Comparison of ENCODE assay signal across 14 cellular contexts in genomic region chr2:33488178-33488690, GRCh38. TPM values are rescaled to one million over a fixed set of nuclear protein-coding genes. Genes with fewer than 3 reads are reported as not detected.
A peak's percentile ranks its signal among the peaks of the same experiment; 100 is the strongest.
DNase-seq lines count a peak whose midpoint lies in the region; ATAC-seq and TF ChIP-seq lines count a peak whose summit lies in the region.
"Had no signal": no experiment of that assay in that cellular context is flagged by ENCODE, and none has a peak within 500 bp of the region (broad histone marks: within the 10 kb centered on the region; RNA-seq: fewer than 3 reads in every experiment).

No MANE protein-coding gene starts in this region.

- H3K4me3 ChIP-seq in upper lobe of right lung (no peak overlapping the region), mesenchymal stem cell (ENCODE audit: insufficient read depth in 1 of 2, low read depth in 1 of 2, low read length in 2 of 2) (no peak overlapping the region)
- H3K4me3 ChIP-seq: Peyer's patch had no signal

- 100% methylated on average over 1 of the region's 2 CpGs for WGBS in mesenchymal stem cell

- H3K23ac ChIP-seq in mesenchymal stem cell (ENCODE audit: low read length in 2 of 2), result no peak overlapping the region

- H3K27me3 ChIP-seq in upper lobe of right lung (no peaks in the 10 kb centered on the region), mesenchymal stem cell (ENCODE audit: control insufficient read depth in 1 of 2, insufficient read depth in 1 of 2, low read length in 2 of 2) (no peaks in the 10 kb centered on the region)
- H3K27me3 ChIP-seq: Peyer's patch had no signal

- no peak for DNase-seq in natural killer cell treated with Interleukin-12 subunit alpha and Interleukin-12 subunit beta and Interleukin-15 and Interleukin-18, amount 100 ng/mL, for 72 hours (ENCODE audit: low spot score)
- DNase-seq in natural killer cell, result no peak
- DNase-seq in upper lobe of right lung, result no peak
- no peak for DNase-seq in endothelial cell (ENCODE audit: low spot score)
- DNase-seq in Right ventricle myocardium inferior (ENCODE audit: missing footprints), result no peak
- no peak for DNase-seq in mesenchymal stem cell
- DNase-seq: effector memory CD8-positive, alpha-beta T cell; naive thymus-derived CD4-positive, alpha-beta T cell; Peyer's patch had no signal

- H3K27me3 Mint-ChIP-seq in natural killer cell treated with Interleukin-12 subunit alpha and Interleukin-12 subunit beta and Interleukin-15 and Interleukin-18, amount 100 ng/mL, for 72 hours, result peaks cover 16 to 30% of the 10 kb centered on the region in 2 donors
- peaks cover 24 to 59% of the 10 kb centered on the region in 2 donors for H3K27me3 Mint-ChIP-seq in natural killer cell (ENCODE audit: low read depth in 2 of 2)
- peaks cover 4% of the 10 kb centered on the region for H3K27me3 Mint-ChIP-seq in endothelial cell (ENCODE audit: unreplicated experiment)
- H3K27me3 Mint-ChIP-seq: activated naive CD8-positive, alpha-beta T cell; effector memory CD8-positive, alpha-beta T cell had no signal

- H3K4me3 Mint-ChIP-seq in natural killer cell treated with Interleukin-12 subunit alpha and Interleukin-12 subunit beta and Interleukin-15 and Interleukin-18, amount 100 ng/mL, for 72 hours, result peak overlapping the region; percentile 65
- H3K4me3 Mint-ChIP-seq in natural killer cell, result no peak overlapping the region
- H3K4me3 Mint-ChIP-seq in endothelial cell (ENCODE audit: unreplicated experiment), result no peak overlapping the region
- H3K4me3 Mint-ChIP-seq: activated naive CD8-positive, alpha-beta T cell; effector memory CD8-positive, alpha-beta T cell; naive thymus-derived CD4-positive, alpha-beta T cell had no signal

- H2BK12ac ChIP-seq in mesenchymal stem cell (ENCODE audit: low read length in 2 of 2), result no peak overlapping the region

- H4K91ac ChIP-seq in mesenchymal stem cell (ENCODE audit: low read length), result no peak overlapping the region

- TF ChIP-seq CTCF in natural killer cell (IDR thresholded peaks at IDR 0.05) (no peak), upper lobe of right lung (IDR thresholded peaks at IDR 0.05) (no peak), endothelial cell (IDR thresholded peaks at IDR 0.05; ENCODE audit: unreplicated experiment) (no peak)

- H3K9ac ChIP-seq in mesenchymal stem cell (ENCODE audit: low read length), result no peak overlapping the region

- H2BK15ac ChIP-seq in mesenchymal stem cell (ENCODE audit: low read depth, poor library complexity, severe bottlenecking), result no peak overlapping the region

- no peak overlapping the region for H3K27ac ChIP-seq in upper lobe of right lung
- H3K27ac ChIP-seq in mesenchymal stem cell (ENCODE audit: low read length, poor library complexity, severe bottlenecking), result no peak overlapping the region
- H3K27ac ChIP-seq: HL-60, VCaP had no signal

- ATAC-seq in natural killer cell treated with Interleukin-12 subunit alpha and Interleukin-12 subunit beta and Interleukin-15 and Interleukin-18, amount 100 ng/mL, for 72 hours, result peak; percentile 48 to 71
- no peak for ATAC-seq in natural killer cell
- ATAC-seq in HG02588 (IDR thresholded peaks at IDR 0.05; ENCODE audit: unreplicated experiment), result peak; percentile 39
- peak; percentile 45 for ATAC-seq in HG03432 (IDR thresholded peaks at IDR 0.05; ENCODE audit: unreplicated experiment)
- no peak for ATAC-seq in upper lobe of right lung
- no peak for ATAC-seq in Right ventricle myocardium inferior
- ATAC-seq: effector memory CD8-positive, alpha-beta T cell; naive thymus-derived CD4-positive, alpha-beta T cell had no signal

- no peaks in the 10 kb centered on the region for H3K79me1 ChIP-seq in mesenchymal stem cell (replicated peaks; ENCODE audit: low read length, poor library complexity, severe bottlenecking)

- H3K27ac Mint-ChIP-seq in natural killer cell treated with Interleukin-12 subunit alpha and Interleukin-12 subunit beta and Interleukin-15 and Interleukin-18, amount 100 ng/mL, for 72 hours, result peak overlapping the region in 1 of 2 donors; percentile 71
- no peak overlapping the region for H3K27ac Mint-ChIP-seq in natural killer cell
- no peak overlapping the region for H3K27ac Mint-ChIP-seq in endothelial cell (ENCODE audit: unreplicated experiment)
- H3K27ac Mint-ChIP-seq: activated naive CD8-positive, alpha-beta T cell; effector memory CD8-positive, alpha-beta T cell; naive thymus-derived CD4-positive, alpha-beta T cell had no signal

- H2BK5ac ChIP-seq in mesenchymal stem cell (ENCODE audit: low read depth, low read length, poor library complexity, severe bottlenecking), result no peak overlapping the region

- peaks cover 3% of the 10 kb centered on the region for H3K9me3 Mint-ChIP-seq in natural killer cell treated with Interleukin-12 subunit alpha and Interleukin-12 subunit beta and Interleukin-15 and Interleukin-18, amount 100 ng/mL, for 72 hours
- H3K9me3 Mint-ChIP-seq in natural killer cell, result peaks cover 0 to 8% of the 10 kb centered on the region in 2 donors
- H3K9me3 Mint-ChIP-seq in endothelial cell (ENCODE audit: unreplicated experiment), result no peaks in the 10 kb centered on the region
- H3K9me3 Mint-ChIP-seq: effector memory CD8-positive, alpha-beta T cell had no signal

- no peak overlapping the region for H2BK120ac ChIP-seq in mesenchymal stem cell (ENCODE audit: low read depth, low read length)

- H3K36me3 ChIP-seq in upper lobe of right lung, result no peaks in the 10 kb centered on the region
- H3K36me3 ChIP-seq in mesenchymal stem cell (ENCODE audit: control insufficient read depth in 1 of 2, insufficient read depth in 2 of 2, low read depth in 1 of 2, low read length in 2 of 2), result no peaks in the 10 kb centered on the region
- H3K36me3 ChIP-seq: Peyer's patch had no signal

- H3K4me2 ChIP-seq in mesenchymal stem cell (ENCODE audit: low read length, poor library complexity, severe bottlenecking), result no peak overlapping the region

- H3K36me3 Mint-ChIP-seq in natural killer cell treated with Interleukin-12 subunit alpha and Interleukin-12 subunit beta and Interleukin-15 and Interleukin-18, amount 100 ng/mL, for 72 hours, result peaks cover 8% of the 10 kb centered on the region
- no peaks in the 10 kb centered on the region for H3K36me3 Mint-ChIP-seq in natural killer cell
- peaks cover 65% of the 10 kb centered on the region for H3K36me3 Mint-ChIP-seq in endothelial cell (ENCODE audit: low read depth, unreplicated experiment)

- no peak overlapping the region for H2AFZ ChIP-seq in mesenchymal stem cell (ENCODE audit: low read depth, low read length)

- H2AK5ac ChIP-seq in mesenchymal stem cell (ENCODE audit: low read length, severe bottlenecking), result no peak overlapping the region

- H4K8ac ChIP-seq in mesenchymal stem cell (ENCODE audit: low read length), result no peak overlapping the region

- H3K4me1 Mint-ChIP-seq in natural killer cell treated with Interleukin-12 subunit alpha and Interleukin-12 subunit beta and Interleukin-15 and Interleukin-18, amount 100 ng/mL, for 72 hours (ENCODE audit: low read depth in 2 of 2), result peaks cover 6 to 31% of the 10 kb centered on the region in 2 donors
- peaks cover 0 to 5% of the 10 kb centered on the region in 2 donors for H3K4me1 Mint-ChIP-seq in natural killer cell
- peaks cover 18% of the 10 kb centered on the region for H3K4me1 Mint-ChIP-seq in endothelial cell (ENCODE audit: unreplicated experiment)

- H3K18ac ChIP-seq in mesenchymal stem cell (ENCODE audit: low read depth in 1 of 2, low read length in 2 of 2), result no peak overlapping the region

- intact Hi-C loops in natural killer cell (cut with micrococcal nuclease), result no loop called here
- intact Hi-C loops in upper lobe of right lung (cut with DNase I), result no loop called here
- intact Hi-C loops in Right ventricle myocardium inferior (cut with DNase I), result no loop called here

- peaks cover 14% of the 10 kb centered on the region for H3K4me1 ChIP-seq in upper lobe of right lung
- H3K4me1 ChIP-seq in mesenchymal stem cell (ENCODE audit: control insufficient read depth, insufficient read depth, low read depth, low read length), result peaks cover 2% of the 10 kb centered on the region
- H3K4me1 ChIP-seq: Peyer's patch had no signal

- no peak overlapping the region for H3K4ac ChIP-seq in mesenchymal stem cell (ENCODE audit: low read depth in 1 of 2, low read length in 2 of 2)

- H3K9me3 ChIP-seq in upper lobe of right lung (no peaks in the 10 kb centered on the region), mesenchymal stem cell (ENCODE audit: control insufficient read depth, low read length) (peaks cover 17% of the 10 kb centered on the region)

- H3K14ac ChIP-seq in mesenchymal stem cell (ENCODE audit: low read length in 2 of 2), result no peak overlapping the region

RNA-seq across cellular contexts. Expression of gene RASGRP3, which starts 11.8 kb away (rescaled TPM):
- total RNA-seq in natural killer cell treated with Interleukin-12 subunit alpha and Interleukin-12 subunit beta and Interleukin-15 and Interleukin-18, amount 100 ng/mL, for 72 hours, result 10 to 100 TPM in 1 of 2 donors, 1 to 10 TPM in 1; 1.5 to 26.2 TPM
- 10 to 100 TPM in 1 of 3 donors, 1 to 10 TPM in 2; 1.8 to 21.1 (median 2.7) TPM for total RNA-seq in natural killer cell
- 13.6 TPM for total RNA-seq in upper lobe of right lung
- total RNA-seq in endothelial cell (ENCODE audit: unreplicated experiment), result 487 TPM
- total RNA-seq in Right ventricle myocardium inferior, result 55.7 TPM
- polyA plus RNA-seq in mesenchymal stem cell (2013, experiment 1 of 2), result 31.4 TPM
- polyA plus RNA-seq in mesenchymal stem cell (2013, experiment 2 of 2), result 29.3 TPM

Comparison
In these comparisons a context has a peak if more than half of its experiments do, and no peak if none do; other contexts are left out.
1. ATAC-seq: peak in natural killer cell treated with Interleukin-12 subunit alpha and Interleukin-12 subunit beta and Interleukin-15 and Interleukin-18, amount 100 ng/mL, for 72 hours (2 of 2), HG02588 (single experiment) and HG03432 (single experiment); none in natural killer cell (0 of 3), upper lobe of right lung (single experiment) and Right ventricle myocardium inferior (single experiment).